8 cellular contexts compared by ENCODE assay signal in genomic region chr11:43311791-43312607, GRCh38.
A peak's percentile ranks its signal among the peaks of the same experiment; 100 is the strongest.
DNase-seq lines count a peak whose midpoint lies in the region; ATAC-seq and TF ChIP-seq lines count a peak whose summit lies in the region.

Gene API5 (plus strand): TSS chr11:43311996. CDS start chr11:43312128, 132 bp downstream.

- ATAC-seq in GM18511 (IDR thresholded peaks at IDR 0.05; ENCODE audit: unreplicated experiment) (peak; percentile 99), HG03039 (IDR thresholded peaks at IDR 0.05; ENCODE audit: unreplicated experiment) (peak; percentile 98)

- peak; percentile 97 to 98 for DNase-seq in NCI-H2081 (lab: John Stamatoyannopoulos, UW)
- DNase-seq in T1000 (lab: John Stamatoyannopoulos, UW): peak; percentile 87
- peak; percentile 97 for DNase-seq in astrocyte of the hippocampus (ENCODE audit: low read depth, low spot score)
- peak; percentile 86 to 92 for DNase-seq in hippocampal formation (lab: John Stamatoyannopoulos, UW)
- peak; percentile 97 for DNase-seq in retina

- peak within 1 kb of the TSS; percentile 87 for H3K27ac ChIP-seq in 22Rv1

- peak; percentile 88 for TF ChIP-seq CTCF in 22Rv1 (IDR thresholded peaks at IDR 0.05)

Comparison
In these comparisons a context has a peak if more than half of its experiments do, and no peak if none do; other contexts are left out.
1. Peak in every context shown above with its lines: DNase-seq, ATAC-seq and H3K27ac ChIP-seq.